In the genomic region with DNA sequence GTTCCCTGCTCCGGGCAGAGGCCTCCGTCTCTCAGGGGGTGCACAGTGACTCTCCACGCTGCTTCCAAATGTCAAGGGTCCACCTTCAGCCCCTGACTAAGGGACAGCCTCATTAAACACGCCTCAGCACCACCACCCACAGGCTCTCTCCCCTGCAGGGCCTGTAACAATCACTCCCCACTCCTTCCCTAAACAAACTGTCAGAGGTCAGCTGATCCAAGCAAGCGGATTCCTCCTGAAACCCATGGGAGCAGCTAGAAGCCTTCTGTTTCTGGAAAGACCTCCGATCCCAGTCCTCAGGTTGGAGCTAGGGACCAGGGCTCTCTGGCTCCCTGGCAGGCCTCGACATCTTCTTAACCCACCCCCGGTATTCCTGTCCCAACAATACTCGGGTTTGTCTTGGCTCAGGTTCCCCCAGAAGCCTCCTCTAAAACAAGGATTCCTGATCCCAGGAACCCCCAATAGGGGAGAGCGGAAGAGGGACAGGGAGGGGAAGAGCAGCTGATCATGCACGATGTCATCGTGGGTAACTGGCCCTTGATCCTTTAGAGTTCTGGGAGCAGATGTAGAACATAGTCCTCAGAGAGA, we compare ENCODE assay signal across 1 cellular context.
TF ChIP-seq lines count a peak whose summit lies in the region.

No MANE protein-coding gene starts in this region.

TF ChIP-seq in GM12878, 131 proteins besides CTCF, POLR2A, EP300 and RAD21:
- TF ChIP-seq, protein P1, sequence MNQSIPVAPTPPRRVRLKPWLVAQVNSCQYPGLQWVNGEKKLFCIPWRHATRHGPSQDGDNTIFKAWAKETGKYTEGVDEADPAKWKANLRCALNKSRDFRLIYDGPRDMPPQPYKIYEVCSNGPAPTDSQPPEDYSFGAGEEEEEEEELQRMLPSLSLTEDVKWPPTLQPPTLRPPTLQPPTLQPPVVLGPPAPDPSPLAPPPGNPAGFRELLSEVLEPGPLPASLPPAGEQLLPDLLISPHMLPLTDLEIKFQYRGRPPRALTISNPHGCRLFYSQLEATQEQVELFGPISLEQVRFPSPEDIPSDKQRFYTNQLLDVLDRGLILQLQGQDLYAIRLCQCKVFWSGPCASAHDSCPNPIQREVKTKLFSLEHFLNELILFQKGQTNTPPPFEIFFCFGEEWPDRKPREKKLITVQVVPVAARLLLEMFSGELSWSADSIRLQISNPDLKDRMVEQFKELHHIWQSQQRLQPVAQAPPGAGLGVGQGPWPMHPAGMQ (IDR thresholded peaks at IDR 0.05; ENCODE audit: borderline replicate concordance), result 0 out of 2 replicates have a peak, but pooled peaks have one; percentile 8
- TF ChIP-seq IKZF2 (IDR thresholded peaks at IDR 0.05), result no peak
- TF ChIP-seq FOXK2 (IDR thresholded peaks at IDR 0.05), result peak; percentile 61; the same call in 1 of the 2 replicates
